Comparison of ENCODE assay signal across 10 cellular contexts in the genomic region with DNA sequence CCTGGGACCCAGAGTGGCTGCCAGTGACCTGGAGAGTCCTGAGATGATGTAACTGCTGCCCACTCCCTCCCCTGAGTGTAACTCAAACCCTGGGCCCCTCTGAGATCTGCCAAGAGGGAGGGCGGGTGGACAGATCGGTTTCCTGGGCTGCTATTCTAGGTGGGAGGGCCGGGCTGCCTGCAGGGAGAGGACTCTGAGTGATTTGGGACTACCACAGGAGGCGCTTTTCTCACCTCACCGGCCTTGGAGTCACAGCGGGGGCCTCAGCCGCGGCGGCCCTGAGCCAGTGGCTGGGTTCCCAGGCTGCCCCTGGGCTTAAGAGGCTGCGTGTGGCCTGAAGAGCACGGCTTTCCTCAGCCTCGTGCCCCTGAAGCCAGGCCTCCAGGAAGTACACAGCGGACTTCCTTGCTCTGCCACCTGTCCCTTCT. TPM values are rescaled to one million over a fixed set of nuclear protein-coding genes. Genes with fewer than 3 reads are reported as not detected.
DNase-seq lines count a peak whose midpoint lies in the region; ATAC-seq, FAIRE-seq and TF ChIP-seq lines count a peak whose summit lies in the region.
"Had no signal": no experiment of that assay in that cellular context is flagged by ENCODE, and none has a peak within 500 bp of the region (broad histone marks: within the 10 kb centered on the region; RNA-seq: fewer than 3 reads in every experiment).

No MANE protein-coding gene starts in this region.

- FAIRE-seq in GM12891 (lab: Jason Lieb, UNC): peak; percentile 26

- H3K27me3 Mint-ChIP-seq in activated T-helper 2 cell treated with anti-CD3 and anti-CD28 coated beads, Interferon-gamma antibody, Interleukin-2, Interleukin-4, amounts not matched to agents 10 μg/mL and 5 μg/mL and 100 μg/mL, durations not matched to agents 14 hours and 24 hours and 36 hours (ENCODE audit: low read depth): no peaks in the 10 kb centered on the region
- H3K27me3 Mint-ChIP-seq in naive B cell: no peaks in the 10 kb centered on the region

- peak overlapping the region; percentile 63 for H3K27ac Mint-ChIP-seq in activated T-helper 2 cell treated with anti-CD3 and anti-CD28 coated beads, Interferon-gamma antibody, Interleukin-2, Interleukin-4, amounts not matched to agents 10 μg/mL and 5 μg/mL and 100 μg/mL, durations not matched to agents 14 hours and 24 hours and 36 hours
- peak overlapping the region; percentile 97 to 100 (median 100) for H3K27ac Mint-ChIP-seq in naive B cell

- no peak for DNase-seq in GM12891 (ENCODE audit: insufficient read length, low spot score)
- DNase-seq in activated T-helper 2 cell treated with anti-CD3 and anti-CD28 coated beads, Interferon-gamma antibody, Interleukin-2, Interleukin-4, amounts not matched to agents 10 μg/mL and 5 μg/mL and 100 μg/mL, durations not matched to agents 14 hours and 24 hours and 36 hours (ENCODE audit: low spot score): no peak
- DNase-seq in naive B cell: no peak
- no peak for DNase-seq in stimulated activated CD8-positive, alpha-beta memory T cell treated with anti-CD3 and anti-CD28 coated beads, Interleukin-4, amount 100 ng/mL, for 48 hours
- DNase-seq: NCI-H1930 had no signal

- intact Hi-C loops in activated T-helper 2 cell treated with anti-CD3 and anti-CD28 coated beads, Interferon-gamma antibody, Interleukin-2, Interleukin-4, amounts not matched to agents 10 μg/mL and 5 μg/mL and 100 μg/mL, durations not matched to agents 14 hours and 24 hours and 36 hours (cut with micrococcal nuclease): no loop called here

- peaks cover 7% of the 10 kb centered on the region for H3K36me3 Mint-ChIP-seq in activated T-helper 2 cell treated with anti-CD3 and anti-CD28 coated beads, Interferon-gamma antibody, Interleukin-2, Interleukin-4, amounts not matched to agents 10 μg/mL and 5 μg/mL and 100 μg/mL, durations not matched to agents 14 hours and 24 hours and 36 hours (ENCODE audit: low read depth)
- H3K36me3 Mint-ChIP-seq in naive B cell: no peaks in the 10 kb centered on the region

- TF ChIP-seq CTCF in C4-2B (conservative IDR thresholded peaks at IDR 0.05): no peak

- no peak overlapping the region for H3K4me3 Mint-ChIP-seq in activated T-helper 2 cell treated with anti-CD3 and anti-CD28 coated beads, Interferon-gamma antibody, Interleukin-2, Interleukin-4, amounts not matched to agents 10 μg/mL and 5 μg/mL and 100 μg/mL, durations not matched to agents 14 hours and 24 hours and 36 hours (ENCODE audit: low read depth)
- H3K4me3 Mint-ChIP-seq in naive B cell: peak overlapping the region; percentile 56 to 100 (median 89)

- no peak for ATAC-seq in naive B cell (ENCODE audit: low read depth in 2 of 2)
- ATAC-seq in GM21423 (IDR thresholded peaks at IDR 0.05; ENCODE audit: unreplicated experiment): no peak
- ATAC-seq in GM21737 (IDR thresholded peaks at IDR 0.05; ENCODE audit: unreplicated experiment): no peak
- no peak for ATAC-seq in HG03460 (IDR thresholded peaks at IDR 0.05; ENCODE audit: unreplicated experiment)

- peak overlapping the region; percentile 2 for H3K27ac ChIP-seq in C4-2B
- H3K27ac ChIP-seq: SJSA1 had no signal

- peaks cover 45% of the 10 kb centered on the region for H3K4me1 Mint-ChIP-seq in activated T-helper 2 cell treated with anti-CD3 and anti-CD28 coated beads, Interferon-gamma antibody, Interleukin-2, Interleukin-4, amounts not matched to agents 10 μg/mL and 5 μg/mL and 100 μg/mL, durations not matched to agents 14 hours and 24 hours and 36 hours (ENCODE audit: low read depth)
- peaks cover 75 to 87% (median 81%) of the 10 kb centered on the region in 3 donors for H3K4me1 Mint-ChIP-seq in naive B cell

- no peak for TF ChIP-seq POLR2A in GM12891 (IDR thresholded peaks at IDR 0.05; ENCODE audit: low read depth, low read length)

- no peaks in the 10 kb centered on the region for H3K9me3 Mint-ChIP-seq in activated T-helper 2 cell treated with anti-CD3 and anti-CD28 coated beads, Interferon-gamma antibody, Interleukin-2, Interleukin-4, amounts not matched to agents 10 μg/mL and 5 μg/mL and 100 μg/mL, durations not matched to agents 14 hours and 24 hours and 36 hours
- no peaks in the 10 kb centered on the region for H3K9me3 Mint-ChIP-seq in naive B cell

TF ChIP-seq in GM12891, 5 proteins besides CTCF, POLR2A, EP300 and RAD21:
- no peak for TF ChIP-seq SPI1 (IDR thresholded peaks at IDR 0.05; ENCODE audit: low read depth, low read length)
- no peak for TF ChIP-seq TAF1 (IDR thresholded peaks at IDR 0.05; ENCODE audit: low read depth, low read length)
- TF ChIP-seq POU2F2 (IDR thresholded peaks at IDR 0.05; ENCODE audit: low read depth, low read length): no peak
- TF ChIP-seq PAX5 (IDR thresholded peaks at IDR 0.05; ENCODE audit: insufficient read depth, low read length, severe bottlenecking): no peak

RNA-seq across cellular contexts. Expression of a gene that starts 11.4 kb away (rescaled TPM):
- polyA plus RNA-seq in GM12891 (2012; ENCODE audit: low read depth, missing spikeins): 12.5 TPM
- 33.5 and 34.5 TPM in 2 replicates for total RNA-seq in activated T-helper 2 cell treated with anti-CD3 and anti-CD28 coated beads, Interferon-gamma antibody, Interleukin-2, Interleukin-4, amounts not matched to agents 10 μg/mL and 5 μg/mL and 100 μg/mL, durations not matched to agents 14 hours and 24 hours and 36 hours
- polyA plus RNA-seq in naive B cell (ENCODE audit: low read depth in 6 of 6): 10 to 100 TPM; 16.3 to 35.1 (median 21.2) TPM
